19 cellular contexts compared by ENCODE assay signal in the genomic region with DNA sequence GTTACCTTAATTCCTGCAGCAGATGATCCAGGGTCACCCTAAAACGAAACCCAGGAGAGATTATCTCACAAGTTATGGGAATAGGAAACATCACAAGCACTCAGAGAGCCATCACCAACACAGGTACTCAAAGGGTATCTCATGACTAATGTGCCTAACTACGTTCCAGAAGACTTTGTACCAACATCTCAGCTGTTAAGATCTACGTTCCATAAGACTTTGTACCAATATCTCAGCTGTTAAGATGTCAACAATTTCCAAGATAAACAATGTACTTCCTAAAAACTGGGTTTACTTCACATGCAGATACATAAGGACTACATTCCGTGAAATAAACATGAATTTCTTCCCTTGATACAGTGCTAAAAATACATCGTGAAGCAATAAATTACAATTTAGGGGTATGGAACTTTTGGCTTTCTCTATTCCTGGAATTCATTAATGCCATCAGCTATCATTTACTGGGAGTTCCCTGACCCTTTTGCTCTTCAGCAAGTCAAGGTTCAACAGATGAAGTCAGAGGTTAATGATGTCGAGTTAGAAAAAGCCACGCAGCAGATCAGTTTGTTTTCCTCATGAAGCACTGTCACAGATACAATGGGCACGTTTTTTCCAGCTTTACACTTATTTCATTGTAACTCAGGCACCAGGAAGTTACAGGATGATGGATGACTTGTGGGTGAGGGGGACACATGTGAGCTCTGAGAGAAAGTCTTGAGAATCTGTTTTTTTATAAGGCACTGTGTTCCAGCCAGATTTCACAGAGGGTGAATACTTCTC.
DNase-seq lines count a peak whose midpoint lies in the region; ATAC-seq, FAIRE-seq and TF ChIP-seq lines count a peak whose summit lies in the region.
"Had no signal": no experiment of that assay in that cellular context is flagged by ENCODE, and none has a peak within 500 bp of the region (broad histone marks: within the 10 kb centered on the region; RNA-seq: fewer than 3 reads in every experiment).

No MANE protein-coding gene starts in this region.

- H3K4me1 ChIP-seq in liver (ENCODE audit: control insufficient read depth in 4 of 4, insufficient read depth in 4 of 4, low read length in 3 of 4) (peaks cover 0 to 2% (median 0%) of the 10 kb centered on the region in 4 donors), HepG2 (ENCODE audit: insufficient read depth, low read length) (no peaks in the 10 kb centered on the region)
- H3K4me1 ChIP-seq: Peyer's patch had no signal

- CTCF ChIA-PET in HepG2 (lab: Yijun Ruan, JAX; ENCODE audit: low intra/inter-chr PET ratio, low total read pairs): no interaction called here

- no peak for DNase-seq in HepG2 (ENCODE audit: low spot score)
- peak; percentile 64 for DNase-seq in foreskin melanocyte
- DNase-seq in neural crest cell (ENCODE audit: low read depth, low spot score): no peak
- DNase-seq in NCI-H446 (lab: John Stamatoyannopoulos, UW): no peak
- no peak for DNase-seq in NCI-H2081 treated with DMSO at 0.1 percent for 48 hours (lab: John Stamatoyannopoulos, UW)
- DNase-seq: C1 segment of cervical spinal cord, HCEC 1CT, NCI-H1105 treated with DMSO at 0.1 percent for 48 hours, NCI-H187, NCI-H2171 treated with DMSO at 0.1 percent for 48 hours, NCI-H510A, Peyer's patch, Right ventricle myocardium superior had no signal

- in situ Hi-C loops in HepG2 (cut with HindIII; ENCODE audit: extremely low pct_ligation_motif_present, low pct_unique_long_range_greater_than_20kb): no loop called here

- no peaks in the 10 kb centered on the region for H3K9me3 ChIP-seq in liver (ENCODE audit: control insufficient read depth in 4 of 4, low read length in 3 of 4)
- H3K9me3 ChIP-seq in HepG2 (ENCODE audit: low read length): no peaks in the 10 kb centered on the region
- H3K9me3 ChIP-seq: Peyer's patch had no signal

- TF ChIP-seq POLR2A in HepG2 (IDR thresholded peaks at IDR 0.05; ENCODE audit: insufficient read depth in 1 of 2, low read depth in 2 of 2, low read length in 2 of 2): no peak

- intact Hi-C loops in HepG2 (cut with micrococcal nuclease; ENCODE audit: unreplicated experiment): no loop called here

- no peak overlapping the region for H3K4me2 ChIP-seq in HepG2 (ENCODE audit: low read depth, low read length)

- no peaks in the 10 kb centered on the region for H3K27me3 Mint-ChIP-seq in neural crest cell (ENCODE audit: low read depth)

- TF ChIP-seq EP300 in HepG2 (IDR thresholded peaks at IDR 0.05; ENCODE audit: low read depth in 2 of 2, low read length in 2 of 2) (no peak), HepG2 (CRISPR knock-in tag; IDR thresholded peaks at IDR 0.05; ENCODE audit: borderline replicate concordance) (no peak)

- H3K36me3 ChIP-seq in liver (ENCODE audit: control insufficient read depth in 4 of 4, insufficient read depth in 3 of 4, low read depth in 1 of 4, low read length in 3 of 4): no peaks in the 10 kb centered on the region
- no peaks in the 10 kb centered on the region for H3K36me3 ChIP-seq in HepG2 (replicated peaks in 1 of 2; ENCODE audit: control insufficient read depth in 1 of 2, insufficient read depth in 2 of 2, low read length in 2 of 2)
- H3K36me3 ChIP-seq: Peyer's patch had no signal

- no peak for TF ChIP-seq CTCF in liver (IDR thresholded peaks at IDR 0.05; ENCODE audit: low read depth, low read length, missing input control)
- no peak for TF ChIP-seq CTCF in HepG2 (CRISPR knock-in tag; IDR thresholded peaks at IDR 0.05)
- no peak for TF ChIP-seq CTCF in neural crest cell (conservative IDR thresholded peaks at IDR 0.05)

- peak overlapping the region; percentile 59 for H3K4me3 Mint-ChIP-seq in neural crest cell

- H3K79me2 ChIP-seq in HepG2 (ENCODE audit: insufficient read depth, low read length): no peaks in the 10 kb centered on the region

- peak overlapping the region; percentile 69 for H3K27ac Mint-ChIP-seq in neural crest cell (ENCODE audit: unreplicated experiment)

- peaks cover 63% of the 10 kb centered on the region for H3K4me1 Mint-ChIP-seq in neural crest cell

- H3K36me3 Mint-ChIP-seq in neural crest cell (ENCODE audit: low read depth): peaks cover 3% of the 10 kb centered on the region

- H3K27me3 ChIP-seq in liver (ENCODE audit: control insufficient read depth in 4 of 4, insufficient read depth in 4 of 4, low read length in 3 of 4) (no peaks in the 10 kb centered on the region), HepG2 (ENCODE audit: control insufficient read depth in 1 of 2, insufficient read depth in 2 of 2, low read length in 2 of 2) (no peaks in the 10 kb centered on the region)
- H3K27me3 ChIP-seq: Peyer's patch had no signal

- no TSS peak for BruUV-seq in HepG2 (replicated peaks; lab: Mats Ljungman, UMichigan)

- H3K9me3 Mint-ChIP-seq in neural crest cell: no peaks in the 10 kb centered on the region

- TF ChIP-seq RAD21 in liver (IDR thresholded peaks at IDR 0.05): no peak
- no peak for TF ChIP-seq RAD21 in HepG2 (CRISPR knock-in tag; IDR thresholded peaks at IDR 0.05)

- FAIRE-seq in HepG2 (lab: Jason Lieb, UNC): no peak

- no peak overlapping the region for H2AFZ ChIP-seq in HepG2 (ENCODE audit: low read length)

- H3K9ac ChIP-seq in liver (ENCODE audit: low read depth in 1 of 2, low read length in 2 of 2): no peak overlapping the region
- no peak overlapping the region for H3K9ac ChIP-seq in HepG2 (ENCODE audit: insufficient read depth, low read depth, low read length)

- no peak for ATAC-seq in HepG2
- ATAC-seq in GM18861 (IDR thresholded peaks at IDR 0.05; ENCODE audit: unreplicated experiment): no peak
- ATAC-seq in GM21529 (IDR thresholded peaks at IDR 0.05; ENCODE audit: unreplicated experiment): no peak
- ATAC-seq: SK-N-SH treated with all-trans-retinoic acid at 6 μM for 48 hours had no signal

- no peaks in the 10 kb centered on the region for H4K20me1 ChIP-seq in HepG2 (ENCODE audit: insufficient read depth, low read length)

- H3K4me3 ChIP-seq in liver (ENCODE audit: low read depth in 1 of 3, low read length in 3 of 3) (no peak overlapping the region), HepG2 (replicated peaks in 1 of 3; ENCODE audit: insufficient read depth in 1 of 3, low read depth in 2 of 3, low read length in 3 of 3) (no peak overlapping the region)
- H3K4me3 ChIP-seq: Peyer's patch had no signal

- WGBS in liver: 59% methylated on average over 8 of the region's 8 CpGs
- 6% methylated on average over 8 of the region's 8 CpGs for WGBS in HepG2 (ENCODE audit: low lambda C conversion rate)

- H3K27ac ChIP-seq in liver (ENCODE audit: low read depth in 1 of 2, low read length in 2 of 2): no peak overlapping the region
- no peak overlapping the region for H3K27ac ChIP-seq in HepG2 (ENCODE audit: extremely low read length, insufficient read depth, low read length)
- H3K27ac ChIP-seq: 22Rv1, HL-60, Peyer's patch had no signal

- POLR2A ChIA-PET in HepG2 (lab: Yijun Ruan, JAX): no interaction called here

TF ChIP-seq in liver, 16 proteins besides CTCF, POLR2A, EP300 and RAD21:
- TF ChIP-seq NR2F2 (IDR thresholded peaks at IDR 0.05): peak; percentile 99
- TF ChIP-seq REST (IDR thresholded peaks at IDR 0.05): no peak
- peak; percentile 21 to 39 for TF ChIP-seq RXRA (IDR thresholded peaks at IDR 0.05)

TF ChIP-seq in HepG2, 621 proteins besides CTCF, POLR2A, EP300 and RAD21:
- no peak for TF ChIP-seq ARID2 (CRISPR knock-in tag; IDR thresholded peaks at IDR 0.05; ENCODE audit: borderline replicate concordance)
- no peak for TF ChIP-seq CC2D1A (CRISPR knock-in tag; IDR thresholded peaks at IDR 0.05)
- TF ChIP-seq FOSL1 (CRISPR knock-in tag; IDR thresholded peaks at IDR 0.05; ENCODE audit: borderline replicate concordance): no peak
- TF ChIP-seq ZMAT3 (CRISPR knock-in tag; conservative IDR thresholded peaks at IDR 0.05): no peak
- TF ChIP-seq, protein P1, sequence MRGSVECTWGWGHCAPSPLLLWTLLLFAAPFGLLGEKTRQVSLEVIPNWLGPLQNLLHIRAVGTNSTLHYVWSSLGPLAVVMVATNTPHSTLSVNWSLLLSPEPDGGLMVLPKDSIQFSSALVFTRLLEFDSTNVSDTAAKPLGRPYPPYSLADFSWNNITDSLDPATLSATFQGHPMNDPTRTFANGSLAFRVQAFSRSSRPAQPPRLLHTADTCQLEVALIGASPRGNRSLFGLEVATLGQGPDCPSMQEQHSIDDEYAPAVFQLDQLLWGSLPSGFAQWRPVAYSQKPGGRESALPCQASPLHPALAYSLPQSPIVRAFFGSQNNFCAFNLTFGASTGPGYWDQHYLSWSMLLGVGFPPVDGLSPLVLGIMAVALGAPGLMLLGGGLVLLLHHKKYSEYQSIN (CRISPR knock-in tag; IDR thresholded peaks at IDR 0.05; ENCODE audit: borderline replicate concordance): no peak
- TF ChIP-seq KMT2B (CRISPR knock-in tag; IDR thresholded peaks at IDR 0.05): no peak
- TF ChIP-seq KAT8 (CRISPR knock-in tag; IDR thresholded peaks at IDR 0.05): no peak
- TF ChIP-seq, protein P2, sequence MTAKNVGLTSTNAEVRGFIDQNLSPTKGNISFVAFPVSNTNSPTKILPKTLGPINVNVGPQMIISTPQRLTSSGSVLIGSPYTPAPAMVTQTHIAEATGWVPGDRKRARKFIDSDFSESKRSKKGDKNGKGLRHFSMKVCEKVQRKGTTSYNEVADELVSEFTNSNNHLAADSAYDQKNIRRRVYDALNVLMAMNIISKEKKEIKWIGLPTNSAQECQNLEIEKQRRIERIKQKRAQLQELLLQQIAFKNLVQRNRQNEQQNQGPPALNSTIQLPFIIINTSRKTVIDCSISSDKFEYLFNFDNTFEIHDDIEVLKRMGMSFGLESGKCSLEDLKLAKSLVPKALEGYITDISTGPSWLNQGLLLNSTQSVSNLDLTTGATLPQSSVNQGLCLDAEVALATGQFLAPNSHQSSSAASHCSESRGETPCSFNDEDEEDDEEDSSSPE (CRISPR knock-in tag; IDR thresholded peaks at IDR 0.05): no peak
- no peak for TF ChIP-seq MBNL3 (CRISPR knock-in tag; conservative IDR thresholded peaks at IDR 0.05)
